ENCODE assay signal across 31 cellular contexts in the genomic region with DNA sequence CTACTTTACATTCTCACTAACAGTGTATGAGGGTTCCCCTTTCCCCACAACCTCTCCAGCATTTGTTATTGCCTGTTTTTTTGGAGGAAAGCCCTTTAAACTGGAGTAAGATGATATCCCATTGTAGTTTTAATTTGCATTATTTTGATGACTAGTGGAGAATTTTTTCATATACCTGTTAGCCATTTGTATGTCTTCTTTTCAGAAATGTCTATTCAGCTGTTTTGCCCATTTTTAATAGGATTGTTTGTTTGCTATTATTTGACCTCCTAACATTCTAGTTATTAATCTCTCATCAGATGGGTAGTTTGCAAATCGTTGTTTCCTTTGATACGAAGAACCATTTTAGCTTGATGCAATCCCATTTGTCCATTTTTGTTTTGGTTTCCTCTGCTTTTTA.
"Had no signal": no experiment of that assay in that cellular context is flagged by ENCODE, and none has a peak within 500 bp of the region (broad histone marks: within the 10 kb centered on the region; RNA-seq: fewer than 3 reads in every experiment).

No MANE protein-coding gene starts in this region.

- H3K4me1 ChIP-seq: ascending aorta had no signal

- DNase-seq: activated CD4-positive, alpha-beta memory T cell treated with anti-CD3 and anti-CD28 coated beads, Interleukin-2, amount 10 ng/mL, durations not matched to agents 7 days and 5 days; activated CD4-positive, alpha-beta T cell treated with anti-CD3 and anti-CD28 coated beads for 1 hour; activated CD4-positive, alpha-beta T cell treated with anti-CD3 and anti-CD28 coated beads for 36 hours; activated CD4-positive, alpha-beta T cell treated with anti-CD3 and anti-CD28 coated beads for 48 hours; activated CD4-positive, alpha-beta T cell treated with anti-CD3 and anti-CD28 coated beads, Interleukin-2, amount 10 ng/mL, durations not matched to agents 7 days and 5 days; activated CD4-positive, alpha-beta T cell treated with anti-CD3 and anti-CD28 coated beads, Interleukin-2, amount 50 U/mL, for 48 hours; activated CD4-positive, CD25-positive, alpha-beta regulatory T cell; activated CD8-positive, alpha-beta memory T cell treated with anti-CD3 and anti-CD28 coated beads for 24 hours; activated CD8-positive, alpha-beta memory T cell treated with anti-CD3 and anti-CD28 coated beads, Interleukin-2, amount 10 ng/mL, durations not matched to agents 7 days and 5 days; activated CD8-positive, alpha-beta memory T cell treated with anti-CD3 and anti-CD28 coated beads, Interleukin-2, amount 50 U/mL, for 48 hours; activated CD8-positive, alpha-beta T cell treated with anti-CD3 and anti-CD28 coated beads, Interleukin-2, amount 10 ng/mL, durations not matched to agents 7 days and 5 days; activated effector memory CD4-positive, alpha-beta T cell treated with Interleukin-2 at 50 U/mL for 16 hours; activated gamma-delta T cell; activated naive CD4-positive, alpha-beta T cell treated with anti-CD3 and anti-CD28 coated beads, Interleukin-2, amount 10 ng/mL, durations not matched to agents 7 days and 5 days; activated naive CD4-positive, alpha-beta T cell treated with Interleukin-2 at 50 U/mL for 16 hours; activated naive CD8-positive, alpha-beta T cell treated with anti-CD3 and anti-CD28 coated beads, Interleukin-2, amount 10 ng/mL, durations not matched to agents 7 days and 5 days; activated naive CD8-positive, alpha-beta T cell treated with anti-CD3 and anti-CD28 coated beads, Interleukin-2, amount 50 U/mL, for 24 hours; activated T-cell treated with anti-CD3 and anti-CD28 coated beads, Interleukin-2, amount 50 U/mL, for 24 hours; activated T-cell treated with anti-CD3 and anti-CD28 coated beads, Interleukin-2, amount 50 U/mL, for 48 hours; amygdala; anterior cingulate cortex; caudate nucleus; cerebellar nuclear complex; T-helper 2 cell; T-helper 9 cell; WERI-Rb-1 had no signal

- H3K27me3 ChIP-seq: ascending aorta, cardiac muscle cell had no signal

- H3K27ac ChIP-seq: ascending aorta, cardiac muscle cell, WERI-Rb-1 had no signal

- FAIRE-seq: bronchial epithelial cell had no signal

- ATAC-seq: activated CD4-positive, alpha-beta T cell treated with anti-CD3 and anti-CD28 coated beads for 36 hours; activated CD4-positive, CD25-positive, alpha-beta regulatory T cell treated with anti-CD3 and anti-CD28 coated beads, Interleukin-2, amount 50 U/mL, for 24 hours; activated CD8-positive, alpha-beta memory T cell treated with anti-CD3 and anti-CD28 coated beads, Interleukin-2, amount 10 ng/mL, durations not matched to agents 7 days and 5 days; activated CD8-positive, alpha-beta T cell treated with anti-CD3 and anti-CD28 coated beads, Interleukin-2, amount 10 ng/mL, durations not matched to agents 7 days and 5 days; activated naive CD8-positive, alpha-beta T cell treated with anti-CD3 and anti-CD28 coated beads, Interleukin-2, amount 50 U/mL, for 24 hours; WTC11 had no signal

- H3K4me3 ChIP-seq: ascending aorta, cardiac muscle cell had no signal

- H3K36me3 ChIP-seq: ascending aorta, cardiac muscle cell, WERI-Rb-1 had no signal
